Comparison of ENCODE assay signal across 9 cellular contexts in the genomic region with DNA sequence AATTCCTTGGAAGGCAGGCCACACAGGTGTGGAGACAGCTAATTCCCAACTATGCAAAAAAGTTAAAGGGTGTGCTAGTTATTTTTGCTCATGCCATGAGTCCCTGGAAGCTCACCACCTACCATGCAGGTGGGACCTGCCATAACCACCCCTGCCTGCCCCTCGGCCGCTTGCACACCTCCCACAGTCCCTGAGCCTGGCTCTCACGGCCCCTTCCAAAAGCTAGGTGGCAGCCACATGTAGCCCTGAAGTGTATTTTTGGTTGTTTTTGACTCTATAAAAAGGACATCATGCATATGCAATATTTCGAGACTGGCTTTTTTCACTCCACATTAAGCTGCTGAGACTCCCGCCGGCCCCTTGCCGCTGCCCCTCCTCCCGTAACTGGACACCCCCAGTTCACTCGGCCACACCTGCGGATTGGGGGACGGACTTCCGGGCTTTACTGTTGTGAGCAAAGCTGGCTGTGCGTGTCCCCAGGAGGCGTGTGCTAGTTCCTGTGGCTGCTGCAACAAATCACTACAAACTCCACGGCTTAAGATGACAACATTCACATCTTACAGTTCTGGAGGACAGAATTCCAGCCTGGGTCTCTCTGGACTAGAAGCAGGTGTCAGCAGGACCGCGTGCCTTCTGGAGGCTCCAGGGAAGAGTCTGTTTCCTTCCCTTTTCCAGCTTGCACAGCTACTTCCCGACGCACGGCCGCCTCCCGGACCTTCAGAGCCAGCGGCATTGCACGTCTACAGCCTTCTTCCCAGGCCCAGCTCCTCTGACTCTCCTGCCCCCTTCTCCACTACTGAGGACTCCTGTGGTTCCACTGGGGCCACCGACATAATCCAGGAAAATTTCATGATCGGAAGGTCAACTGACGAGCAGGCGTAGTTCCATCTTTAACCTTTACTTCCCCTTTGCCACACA. TPM values are rescaled to one million over a fixed set of nuclear protein-coding genes. Genes with fewer than 3 reads are reported as not detected.
DNase-seq lines count a peak whose midpoint lies in the region; ATAC-seq and TF ChIP-seq lines count a peak whose summit lies in the region.
"Had no signal": no experiment of that assay in that cellular context is flagged by ENCODE, and none has a peak within 500 bp of the region (broad histone marks: within the 10 kb centered on the region; RNA-seq: fewer than 3 reads in every experiment).

No MANE protein-coding gene starts in this region.

- H3K27ac ChIP-seq in trophoblast cell (ENCODE audit: low read depth, low read length), result no peak overlapping the region

- H3K36me3 ChIP-seq in trophoblast cell (ENCODE audit: control insufficient read depth in 1 of 2, insufficient read depth in 2 of 2, low read length in 2 of 2), result no peaks in the 10 kb centered on the region

- H4K91ac ChIP-seq in trophoblast cell (ENCODE audit: low read depth, low read length), result no peak overlapping the region

- H3K18ac ChIP-seq in trophoblast cell (ENCODE audit: low read length), result no peak overlapping the region

- H3K79me1 ChIP-seq in trophoblast cell (ENCODE audit: low read length), result no peaks in the 10 kb centered on the region

- H3K4me3 ChIP-seq in epithelial cell of esophagus (ENCODE audit: low read length), result no peak overlapping the region
- no peak overlapping the region for H3K4me3 ChIP-seq in trophoblast cell (ENCODE audit: low read depth, low read length)

- no peak overlapping the region for H2AK5ac ChIP-seq in trophoblast cell (ENCODE audit: low read length)

- TF ChIP-seq CTCF in GM13977 (IDR thresholded peaks at IDR 0.05; ENCODE audit: extremely low read depth, insufficient read depth, missing control alignments) (no peak), epithelial cell of esophagus (IDR thresholded peaks at IDR 0.05; ENCODE audit: insufficient read depth, low read depth, low read length, missing control alignments) (no peak)

- H3K4me2 ChIP-seq in trophoblast cell (ENCODE audit: low read length), result peak overlapping the region; percentile 49

- H2BK12ac ChIP-seq in trophoblast cell (ENCODE audit: low read length), result no peak overlapping the region

- H3K14ac ChIP-seq in trophoblast cell (ENCODE audit: low read length), result no peak overlapping the region

- H2BK120ac ChIP-seq in trophoblast cell (ENCODE audit: insufficient read depth, low read length, poor library complexity), result no peak overlapping the region

- no peak overlapping the region for H3K23ac ChIP-seq in trophoblast cell (ENCODE audit: low read length)

- peaks cover 2% of the 10 kb centered on the region in 2 experiments for H3K4me1 ChIP-seq in trophoblast cell (ENCODE audit: control insufficient read depth in 1 of 2, insufficient read depth in 2 of 2, low read length in 2 of 2)

- DNase-seq in GM13977 (ENCODE audit: low spot score) (peak; percentile 70), NCI-H146 treated with DMSO at 0.1 percent for 48 hours (lab: John Stamatoyannopoulos, UW; ENCODE audit: unreplicated experiment) (peak; percentile 16), epithelial cell of esophagus (ENCODE audit: low read depth) (peak; percentile 24), trophoblast cell (no peak), NCI-H2171 (lab: John Stamatoyannopoulos, UW) (no peak)
- DNase-seq in activated CD4-positive, alpha-beta T cell treated with anti-CD3 and anti-CD28 coated beads for 48 hours, result no peak
- DNase-seq in activated CD4-positive, CD25-positive, alpha-beta regulatory T cell treated with anti-CD3 and anti-CD28 coated beads, Interleukin-2, amount 50 U/mL, for 72 hours, result no peak
- DNase-seq: NCI-H524 treated with DMSO at 0.1 percent for 48 hours had no signal

- no peak overlapping the region for H3K9ac ChIP-seq in trophoblast cell (ENCODE audit: low read length)

- peak overlapping the region; percentile 7 for H4K8ac ChIP-seq in trophoblast cell (ENCODE audit: low read depth, low read length)

- no peak overlapping the region for H2BK5ac ChIP-seq in trophoblast cell (ENCODE audit: low read depth, low read length, poor library complexity)

- no peaks in the 10 kb centered on the region for H3K27me3 ChIP-seq in trophoblast cell (ENCODE audit: insufficient read depth, low read length)

- in situ Hi-C loops in GM13977 (cut with MboI; ENCODE audit: low pct_unique_long_range_greater_than_20kb, low sequenced_read_pairs, unreplicated experiment), result no loop called here

- peaks cover 2% of the 10 kb centered on the region for H3K9me3 ChIP-seq in trophoblast cell (ENCODE audit: insufficient read depth, low read depth, low read length)

- no peak overlapping the region for H3K4ac ChIP-seq in trophoblast cell (ENCODE audit: low read depth, low read length)

- no peak overlapping the region for H4K12ac ChIP-seq in trophoblast cell (ENCODE audit: low read depth, low read length)

- no peaks in the 10 kb centered on the region for H3K79me2 ChIP-seq in trophoblast cell (ENCODE audit: control insufficient read depth, insufficient read depth, low read length, poor library complexity)

- WGBS in trophoblast cell (ENCODE audit: extremely low coverage, insufficient coverage, insufficient read length), result no CpG with 5 or more reads among the region's 28 CpGs

- ATAC-seq in GM19351 (IDR thresholded peaks at IDR 0.05; ENCODE audit: unreplicated experiment), result no peak

- H2AFZ ChIP-seq in trophoblast cell (ENCODE audit: insufficient read depth, low read length, poor library complexity), result peak overlapping the region; percentile 39

RNA-seq across cellular contexts. Expression of a gene that starts 24.8 kb away (rescaled TPM):
- 0.03 and 0.10 TPM in 2 replicates for polyA plus RNA-seq in trophoblast cell (2013)

RNA-seq across cellular contexts. Expression of a gene that starts 25.1 kb away (rescaled TPM):
- polyA plus RNA-seq in trophoblast cell (2013), result not detected in 2 replicates

Comparison
In these comparisons a context has a peak if more than half of its experiments do, and no peak if none do; other contexts are left out.
1. DNase-seq: peak in GM13977 (single experiment), NCI-H146 treated with DMSO at 0.1 percent for 48 hours (single experiment) and epithelial cell of esophagus (single experiment); none in trophoblast cell (0 of 2), NCI-H2171 (single experiment), activated CD4-positive, alpha-beta T cell treated with anti-CD3 and anti-CD28 coated beads for 48 hours (single experiment) and activated CD4-positive, CD25-positive, alpha-beta regulatory T cell treated with anti-CD3 and anti-CD28 coated beads, Interleukin-2, amount 50 U/mL, for 72 hours (single experiment).